In genomic region chr2:22340711-22341110, GRCh38 we compare ENCODE assay signal across 9 cellular contexts.
"Had no signal": no experiment of that assay in that cellular context is flagged by ENCODE, and none has a peak within 500 bp of the region (broad histone marks: within the 10 kb centered on the region; RNA-seq: fewer than 3 reads in every experiment).

No MANE protein-coding gene starts in this region.

- H3K9ac ChIP-seq: GM23248 had no signal

- H3K4me1 ChIP-seq: HAP-1 had no signal

- ATAC-seq: HCT116, K562 had no signal

- DNase-seq: GM23248, GOT3, H7, HFFc6, IMR-90 had no signal

- H2AFZ ChIP-seq: GM23248 had no signal

- H3K27ac ChIP-seq: GM23248 had no signal

- FAIRE-seq: HTR-8/SVneo, K562 had no signal

- H3K9me3 ChIP-seq: HAP-1 had no signal

- H3K4me3 ChIP-seq: GM23248, HAP-1, K562 had no signal

- H3K36me3 ChIP-seq: HAP-1 had no signal
